Comparison of ENCODE assay signal across 2 cellular contexts in the genomic region with DNA sequence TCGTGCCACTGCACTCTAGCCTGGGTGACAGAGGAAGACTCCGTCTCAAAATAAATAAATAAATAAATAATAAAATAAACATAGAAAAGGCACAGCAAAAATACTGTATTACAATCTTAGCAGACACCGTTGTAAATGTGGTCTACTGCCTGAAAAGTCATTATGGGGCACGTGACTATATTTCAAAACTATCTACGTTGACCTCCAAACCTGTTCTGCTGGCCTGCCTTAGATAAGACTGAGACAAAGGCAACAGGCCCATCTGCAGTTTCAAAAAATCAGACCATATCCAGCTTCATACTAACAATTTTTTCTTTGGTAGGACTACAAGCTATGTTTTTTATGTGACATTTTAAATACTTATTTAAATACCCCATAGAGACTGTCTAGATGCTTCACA.
TF ChIP-seq lines count a peak whose summit lies in the region.

No MANE protein-coding gene starts in this region.

TF ChIP-seq in K562, 482 proteins besides CTCF, POLR2A, EP300 and RAD21 (continues in another document):
- no peak for TF ChIP-seq CAMTA2 (CRISPR knock-in tag; conservative IDR thresholded peaks at IDR 0.05)
- no peak for TF ChIP-seq MECOM (CRISPR knock-in tag; IDR thresholded peaks at IDR 0.05)
- TF ChIP-seq U2AF2 (optimal IDR thresholded peaks at IDR 0.05; ENCODE audit: low read depth, low read length), result no peak
- TF ChIP-seq ZNF197 (CRISPR knock-in tag; IDR thresholded peaks at IDR 0.05; ENCODE audit: low read depth), result no peak
- TF ChIP-seq, protein P1, sequence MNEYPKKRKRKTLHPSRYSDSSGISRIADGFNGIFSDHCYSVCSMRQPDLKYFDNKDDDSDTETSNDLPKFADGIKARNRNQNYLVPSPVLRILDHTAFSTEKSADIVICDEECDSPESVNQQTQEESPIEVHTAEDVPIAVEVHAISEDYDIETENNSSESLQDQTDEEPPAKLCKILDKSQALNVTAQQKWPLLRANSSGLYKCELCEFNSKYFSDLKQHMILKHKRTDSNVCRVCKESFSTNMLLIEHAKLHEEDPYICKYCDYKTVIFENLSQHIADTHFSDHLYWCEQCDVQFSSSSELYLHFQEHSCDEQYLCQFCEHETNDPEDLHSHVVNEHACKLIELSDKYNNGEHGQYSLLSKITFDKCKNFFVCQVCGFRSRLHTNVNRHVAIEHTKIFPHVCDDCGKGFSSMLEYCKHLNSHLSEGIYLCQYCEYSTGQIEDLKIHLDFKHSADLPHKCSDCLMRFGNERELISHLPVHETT (CRISPR knock-in tag; conservative IDR thresholded peaks at IDR 0.05 in 1 of 2, IDR thresholded peaks at IDR 0.05 in 1 of 2), result 0 out of 4 replicates have a peak, but pooled peaks of 1 of the 2 experiments have one; percentile 49
- TF ChIP-seq, protein P2, sequence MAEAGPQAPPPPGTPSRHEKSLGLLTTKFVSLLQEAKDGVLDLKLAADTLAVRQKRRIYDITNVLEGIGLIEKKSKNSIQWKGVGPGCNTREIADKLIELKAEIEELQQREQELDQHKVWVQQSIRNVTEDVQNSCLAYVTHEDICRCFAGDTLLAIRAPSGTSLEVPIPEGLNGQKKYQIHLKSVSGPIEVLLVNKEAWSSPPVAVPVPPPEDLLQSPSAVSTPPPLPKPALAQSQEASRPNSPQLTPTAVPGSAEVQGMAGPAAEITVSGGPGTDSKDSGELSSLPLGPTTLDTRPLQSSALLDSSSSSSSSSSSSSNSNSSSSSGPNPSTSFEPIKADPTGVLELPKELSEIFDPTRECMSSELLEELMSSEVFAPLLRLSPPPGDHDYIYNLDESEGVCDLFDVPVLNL (CRISPR knock-in tag; IDR thresholded peaks at IDR 0.05; ENCODE audit: low read depth), result no peak
- TF ChIP-seq ZC3H8 (IDR thresholded peaks at IDR 0.05), result no peak
- TF ChIP-seq, protein P3, sequence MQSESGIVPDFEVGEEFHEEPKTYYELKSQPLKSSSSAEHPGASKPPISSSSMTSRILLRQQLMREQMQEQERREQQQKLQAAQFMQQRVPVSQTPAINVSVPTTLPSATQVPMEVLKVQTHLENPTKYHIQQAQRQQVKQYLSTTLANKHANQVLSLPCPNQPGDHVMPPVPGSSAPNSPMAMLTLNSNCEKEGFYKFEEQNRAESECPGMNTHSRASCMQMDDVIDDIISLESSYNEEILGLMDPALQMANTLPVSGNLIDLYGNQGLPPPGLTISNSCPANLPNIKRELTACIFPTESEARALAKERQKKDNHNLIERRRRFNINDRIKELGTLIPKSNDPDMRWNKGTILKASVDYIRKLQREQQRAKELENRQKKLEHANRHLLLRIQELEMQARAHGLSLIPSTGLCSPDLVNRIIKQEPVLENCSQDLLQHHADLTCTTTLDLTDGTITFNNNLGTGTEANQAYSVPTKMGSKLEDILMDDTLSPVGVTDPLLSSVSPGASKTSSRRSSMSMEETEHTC (IDR thresholded peaks at IDR 0.05), result peak; percentile 63; the same call in 1 of the 2 replicates
- no peak for TF ChIP-seq ZNF764 (CRISPR knock-in tag; IDR thresholded peaks at IDR 0.05; ENCODE audit: low read depth)
- no peak for TF ChIP-seq NR2C2 (CRISPR knock-in tag; IDR thresholded peaks at IDR 0.05)
- peak; percentile 54; the same call in 1 of the 2 replicates for TF ChIP-seq NR2C2 (tag; IDR thresholded peaks at IDR 0.05)

TF ChIP-seq in HepG2, 621 proteins besides CTCF, POLR2A, EP300 and RAD21:
- no peak for TF ChIP-seq ZNF343 (CRISPR knock-in tag; IDR thresholded peaks at IDR 0.05)
- TF ChIP-seq FIP1L1 (IDR thresholded peaks at IDR 0.05; ENCODE audit: borderline replicate concordance, insufficient read depth, low read depth, low read length), result no peak
- TF ChIP-seq ZFP36L1 (CRISPR knock-in tag; IDR thresholded peaks at IDR 0.05), result no peak
- TF ChIP-seq CENPX (CRISPR knock-in tag; IDR thresholded peaks at IDR 0.05), result no peak
- TF ChIP-seq ETV6 (CRISPR knock-in tag; conservative IDR thresholded peaks at IDR 0.05), result no peak
- no peak for TF ChIP-seq REL (CRISPR knock-in tag; conservative IDR thresholded peaks at IDR 0.05)
- TF ChIP-seq, protein P4, sequence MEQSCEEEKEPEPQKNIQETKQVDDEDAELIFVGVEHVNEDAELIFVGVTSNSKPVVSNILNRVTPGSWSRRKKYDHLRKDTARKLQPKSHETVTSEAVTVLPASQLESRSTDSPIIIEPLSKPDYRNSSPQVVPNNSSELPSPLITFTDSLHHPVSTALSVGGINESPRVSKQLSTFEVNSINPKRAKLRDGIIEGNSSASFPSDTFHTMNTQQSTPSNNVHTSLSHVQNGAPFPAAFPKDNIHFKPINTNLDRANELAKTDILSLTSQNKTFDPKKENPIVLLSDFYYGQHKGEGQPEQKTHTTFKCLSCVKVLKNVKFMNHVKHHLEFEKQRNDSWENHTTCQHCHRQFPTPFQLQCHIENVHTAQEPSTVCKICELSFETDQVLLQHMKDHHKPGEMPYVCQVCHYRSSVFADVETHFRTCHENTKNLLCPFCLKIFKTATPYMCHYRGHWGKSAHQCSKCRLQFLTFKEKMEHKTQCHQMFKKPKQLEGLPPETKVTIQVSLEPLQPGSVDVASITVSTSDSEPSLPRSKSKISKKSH (CRISPR knock-in tag; IDR thresholded peaks at IDR 0.05; ENCODE audit: borderline replicate concordance), result no peak
- no peak for TF ChIP-seq ZNF652 (CRISPR knock-in tag; IDR thresholded peaks at IDR 0.05; ENCODE audit: borderline replicate concordance, low read depth)
- TF ChIP-seq FOXK2 (IDR thresholded peaks at IDR 0.05), result no peak
- TF ChIP-seq ZNF614 (CRISPR knock-in tag; IDR thresholded peaks at IDR 0.05; ENCODE audit: borderline replicate concordance), result no peak
